Comparison of ENCODE assay signal across 9 cellular contexts in genomic region chr7:98617051-98617959, GRCh38. TPM values are rescaled to one million over a fixed set of nuclear protein-coding genes. Genes with fewer than 3 reads are reported as not detected.
A peak's percentile ranks its signal among the peaks of the same experiment; 100 is the strongest.
DNase-seq lines count a peak whose midpoint lies in the region; ATAC-seq, FAIRE-seq and TF ChIP-seq lines count a peak whose summit lies in the region.
"Had no signal": no experiment of that assay in that cellular context is flagged by ENCODE, and none has a peak within 500 bp of the region (broad histone marks: within the 10 kb centered on the region; RNA-seq: fewer than 3 reads in every experiment).

NPTX2 (plus strand) TSS chr7:98617285; CDS start chr7:98617462, 177 bp downstream.

- peaks cover 12 to 21% of the 10 kb centered on the region in 2 experiments for H3K27me3 ChIP-seq in endothelial cell of umbilical vein (ENCODE audit: control insufficient read depth in 2 of 2, insufficient read depth in 2 of 2, low read length in 2 of 2)

- DNase-seq in Daoy (ENCODE audit: low read depth) = peak; percentile 74
- DNase-seq in NCI-H446 treated with DMSO at 0.1 percent for 48 hours (lab: John Stamatoyannopoulos, UW) = peak; percentile 53
- no peak for DNase-seq in endothelial cell of umbilical vein (ENCODE audit: low read depth, low spot score)
- no peak for DNase-seq in GM19239 (ENCODE audit: insufficient read length, low spot score)
- DNase-seq in NCI-H2196 (lab: John Stamatoyannopoulos, UW; ENCODE audit: unreplicated experiment) = no peak

- TF ChIP-seq CTCF in endothelial cell of umbilical vein (IDR thresholded peaks at IDR 0.05; ENCODE audit: extremely low read depth in 1 of 2, insufficient read depth in 1 of 2, low read depth in 1 of 2, low read length in 2 of 2) (peak; percentile 16 to 21), nephron (IDR thresholded peaks at IDR 0.05; ENCODE audit: unreplicated experiment in 3 of 3) (peak in 1 of 3 experiments; percentile 14)

- no peak within 1 kb of the TSS for H3K4me2 ChIP-seq in endothelial cell of umbilical vein (ENCODE audit: insufficient read depth, low read length)

- CTCF ChIA-PET in endothelial cell of umbilical vein (lab: Charles Lee) = no interaction called here

- intact Hi-C loops in endothelial cell of umbilical vein (cut with micrococcal nuclease) = no loop called here

- no peak within 1 kb of the TSS for H3K9ac ChIP-seq in endothelial cell of umbilical vein (replicated peaks; ENCODE audit: extremely low read depth, insufficient read depth, low read length)

- BruUV-seq in endothelial cell of umbilical vein (replicated peaks; lab: Mats Ljungman, UMichigan) = no TSS peak

- dilution Hi-C loops in endothelial cell of umbilical vein (cut with MboI; ENCODE audit: extremely low pct_ligation_motif_present, low sequenced_read_pairs) = no loop called here

- H3K36me3 ChIP-seq in endothelial cell of umbilical vein (ENCODE audit: control insufficient read depth in 2 of 2, extremely low read depth in 1 of 2, insufficient read depth in 2 of 2, low read length in 2 of 2) = no peaks in the 10 kb centered on the region

- no peak within 1 kb of the TSS for H3K27ac Mint-ChIP-seq in nephron

- ATAC-seq in HG02588 (IDR thresholded peaks at IDR 0.05; ENCODE audit: unreplicated experiment) = no peak
- no peak for ATAC-seq in HG02610 (IDR thresholded peaks at IDR 0.05; ENCODE audit: unreplicated experiment)

- peaks cover 81% of the 10 kb centered on the region for H3K27me3 Mint-ChIP-seq in nephron (ENCODE audit: low read depth)

- no peaks in the 10 kb centered on the region for H3K36me3 Mint-ChIP-seq in nephron (ENCODE audit: low read depth)

- H3K4me3 Mint-ChIP-seq in nephron = peak within 1 kb of the TSS; percentile 74 to 79 (median 76)

- H3K79me2 ChIP-seq in endothelial cell of umbilical vein (ENCODE audit: control insufficient read depth, insufficient read depth, low read length) = no peaks in the 10 kb centered on the region

- POLR2A ChIA-PET in endothelial cell of umbilical vein (lab: Charles Lee) = no interaction called here

- H3K4me1 Mint-ChIP-seq in nephron = peaks cover 6% of the 10 kb centered on the region

- no peaks in the 10 kb centered on the region for H4K20me1 ChIP-seq in endothelial cell of umbilical vein (replicated peaks; ENCODE audit: control insufficient read depth, extremely low read depth, insufficient read depth, low read length)

- no peak within 1 kb of the TSS for H3K4me3 ChIP-seq in endothelial cell of umbilical vein (replicated peaks in 1 of 3; ENCODE audit: insufficient read depth in 1 of 3, low read depth in 1 of 3, low read length in 3 of 3)

- no peak for TF ChIP-seq POLR2A in endothelial cell of umbilical vein (IDR thresholded peaks at IDR 0.05; ENCODE audit: low read depth, low read length)

- H3K9me1 ChIP-seq in endothelial cell of umbilical vein (replicated peaks; ENCODE audit: control insufficient read depth, extremely low read depth, insufficient read depth, low read length) = no peaks in the 10 kb centered on the region

- no peak within 1 kb of the TSS for H3K27ac ChIP-seq in endothelial cell of umbilical vein (ENCODE audit: insufficient read depth, low read depth, low read length)
- H3K27ac ChIP-seq: HL-60 had no signal

- no peaks in the 10 kb centered on the region for H3K4me1 ChIP-seq in endothelial cell of umbilical vein (ENCODE audit: control insufficient read depth, extremely low read depth, insufficient read depth, low read length)

- FAIRE-seq in endothelial cell of umbilical vein (lab: Jason Lieb, UNC) (no peak), GM19239 (lab: Jason Lieb, UNC) (no peak)

- no peaks in the 10 kb centered on the region for H3K9me3 ChIP-seq in endothelial cell of umbilical vein (replicated peaks; ENCODE audit: control insufficient read depth, insufficient read depth, low read length)

- H3K9me3 Mint-ChIP-seq in nephron = peaks cover 7% of the 10 kb centered on the region

- H2AFZ ChIP-seq in endothelial cell of umbilical vein (ENCODE audit: low read depth, low read length) = no peak within 1 kb of the TSS

TF ChIP-seq in endothelial cell of umbilical vein, 7 proteins besides CTCF, POLR2A, EP300 and RAD21:
- no peak for TF ChIP-seq GATA2 (IDR thresholded peaks at IDR 0.05; ENCODE audit: insufficient read depth, insufficient read length, low read depth, low read length)
- TF ChIP-seq EZH2 (IDR thresholded peaks at IDR 0.05; ENCODE audit: borderline replicate concordance, low read depth, low read length, severe bottlenecking) = peak; percentile 44

RNA-seq across cellular contexts. Expression of gene NPTX2, which starts in this region (rescaled TPM):
- 4.5 and 8.0 TPM in 2 replicates for total RNA-seq in Daoy (2014; rRNA removed; shearing (Covaris generic))
- 0.42 and 0.53 TPM in 2 replicates for total RNA-seq in endothelial cell of umbilical vein
- polyA plus RNA-seq in endothelial cell of umbilical vein = 0.15 and 0.16 TPM in 2 replicates
- polyA plus RNA-seq in endothelial cell of umbilical vein (2011; cell fraction: cytosol; rRNA removed) = 0.11 and 0.21 TPM in 2 replicates
- polyA plus RNA-seq in endothelial cell of umbilical vein (2011; cell fraction: nucleus; rRNA removed) = 0.07 and 0.10 TPM in 2 replicates
- 0.08 TPM in 1 of 2 replicates, not detected in the other for polyA plus RNA-seq in endothelial cell of umbilical vein (2012)
- 0.15 and 0.25 TPM in 2 replicates for polyA minus RNA-seq in endothelial cell of umbilical vein
- not detected for polyA minus RNA-seq in endothelial cell of umbilical vein (2011; cell fraction: cytosol; rRNA and poly(A)+ RNA removed)
- polyA minus RNA-seq in endothelial cell of umbilical vein (2011; cell fraction: nucleus; rRNA and poly(A)+ RNA removed) = not detected in 2 replicates

Comparison
In these comparisons a context has a peak if more than half of its experiments do, and no peak if none do; other contexts are left out.
1. DNase-seq: peak in Daoy (single experiment) and NCI-H446 treated with DMSO at 0.1 percent for 48 hours (single experiment); none in endothelial cell of umbilical vein (single experiment), GM19239 (single experiment) and NCI-H2196 (single experiment).